In the genomic region with DNA sequence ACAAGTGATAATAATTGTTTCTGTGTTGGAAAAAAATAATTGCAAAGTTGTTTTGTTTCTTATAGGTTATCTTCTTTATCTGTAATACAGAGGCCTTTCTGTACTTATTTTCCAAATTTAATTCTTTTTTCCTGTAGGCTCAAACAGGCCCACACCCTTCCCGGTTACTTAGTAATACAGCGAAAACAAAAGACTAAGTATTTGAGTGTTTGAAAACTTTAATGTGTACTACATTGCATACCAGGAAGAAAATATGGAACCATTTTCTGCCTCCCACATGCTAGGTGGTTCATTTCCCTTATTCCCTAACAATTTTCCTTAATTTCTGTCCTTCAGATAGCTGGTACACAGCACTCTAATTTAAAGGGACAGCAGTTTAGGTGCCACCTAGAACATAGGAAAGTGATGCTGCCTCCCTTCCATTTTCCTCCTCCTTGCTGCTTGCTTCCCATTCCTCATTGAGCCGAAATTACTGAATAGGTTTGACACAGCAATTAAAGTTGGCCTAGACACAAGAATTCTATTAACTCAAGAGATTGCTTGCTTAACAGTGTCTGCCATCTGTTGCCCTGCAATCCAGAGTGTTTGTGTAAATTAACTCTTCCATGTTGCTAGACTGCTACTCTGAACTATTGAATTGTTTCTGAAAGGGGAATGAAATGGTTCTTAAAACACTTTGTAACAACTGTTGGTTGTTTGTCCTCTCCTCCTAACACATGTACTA, we compare ENCODE assay signal across 9 cellular contexts. TPM values are rescaled to one million over a fixed set of nuclear protein-coding genes. Genes with fewer than 3 reads are reported as not detected.
DNase-seq lines count a peak whose midpoint lies in the region; ATAC-seq and TF ChIP-seq lines count a peak whose summit lies in the region.
"Had no signal": no experiment of that assay in that cellular context is flagged by ENCODE, and none has a peak within 500 bp of the region (broad histone marks: within the 10 kb centered on the region; RNA-seq: fewer than 3 reads in every experiment).

No MANE protein-coding gene starts in this region.

- peaks cover 16% of the 10 kb centered on the region for H3K36me3 ChIP-seq in mammary epithelial cell (ENCODE audit: insufficient read depth, low read length)
- H3K36me3 ChIP-seq in adipocyte (ENCODE audit: control insufficient read depth, insufficient read depth, low read length, severe bottlenecking) = peaks cover 19% of the 10 kb centered on the region
- peaks cover 22% of the 10 kb centered on the region for H3K36me3 ChIP-seq in upper lobe of right lung
- H3K36me3 ChIP-seq in smooth muscle cell (ENCODE audit: low read depth) = peaks cover 3% of the 10 kb centered on the region

- H3K9me3 ChIP-seq in mammary epithelial cell (replicated peaks; ENCODE audit: insufficient read depth, low read length) (no peaks in the 10 kb centered on the region), adipocyte (ENCODE audit: control insufficient read depth, low read length) (no peaks in the 10 kb centered on the region), upper lobe of right lung (no peaks in the 10 kb centered on the region), smooth muscle cell (replicated peaks; ENCODE audit: low read depth) (no peaks in the 10 kb centered on the region)

- H3K36me3 Mint-ChIP-seq in MCF 10A (ENCODE audit: insufficient read depth, unreplicated experiment) (peaks cover 50% of the 10 kb centered on the region), immature natural killer cell (peaks cover 22 to 37% (median 33%) of the 10 kb centered on the region in 3 donors)

- H3K9ac ChIP-seq in mammary epithelial cell (ENCODE audit: insufficient read depth, low read length) (no peak overlapping the region), adipocyte (ENCODE audit: low read length) (peak overlapping the region; percentile 9), smooth muscle cell (ENCODE audit: low read depth) (no peak overlapping the region)

- dilution Hi-C loops in mammary epithelial cell (cut with HindIII; ENCODE audit: low sequenced_read_pairs) = no loop called here

- H4K20me1 ChIP-seq in mammary epithelial cell (ENCODE audit: insufficient read depth, low read length) (no peaks in the 10 kb centered on the region), smooth muscle cell (ENCODE audit: low read depth) (peaks cover 3% of the 10 kb centered on the region)

- ATAC-seq in upper lobe of right lung = peak; percentile 87
- no peak for ATAC-seq in HG03460 (IDR thresholded peaks at IDR 0.05; ENCODE audit: unreplicated experiment)

- intact Hi-C loops in MCF 10A (cut with micrococcal nuclease) = loop anchor here (5.0 kb wide), 1 partner anchor 51 kb away; no protein-coding TSS in a partner anchor
- intact Hi-C loops in mammary epithelial cell (cut with micrococcal nuclease) = no loop called here
- intact Hi-C loops in upper lobe of right lung (cut with DNase I) = no loop called here

- peaks cover 16% of the 10 kb centered on the region for H3K4me1 ChIP-seq in mammary epithelial cell (ENCODE audit: insufficient read depth, low read length)
- H3K4me1 ChIP-seq in adipocyte (ENCODE audit: control insufficient read depth, insufficient read depth, low read length) = peaks cover 34% of the 10 kb centered on the region
- H3K4me1 ChIP-seq in upper lobe of right lung = peaks cover 45% of the 10 kb centered on the region
- no peaks in the 10 kb centered on the region for H3K4me1 ChIP-seq in smooth muscle cell (ENCODE audit: low read depth)

- H3K4me3 ChIP-seq in mammary epithelial cell (replicated peaks in 1 of 3; ENCODE audit: insufficient read depth in 1 of 3, low read depth in 2 of 3, low read length in 3 of 3) (no peak overlapping the region), adipocyte (ENCODE audit: low read length) (peak overlapping the region; percentile 10), upper lobe of right lung (no peak overlapping the region), smooth muscle cell (no peak overlapping the region)

- TF ChIP-seq CTCF in MCF 10A (IDR thresholded peaks at IDR 0.05; ENCODE audit: unreplicated experiment) = no peak
- TF ChIP-seq CTCF in mammary epithelial cell (conservative IDR thresholded peaks at IDR 0.05 in 1 of 2, IDR thresholded peaks at IDR 0.05 in 1 of 2; ENCODE audit: extremely low read depth in 1 of 2, insufficient read depth in 1 of 2, low read depth in 1 of 2, low read length in 2 of 2) = no peak
- TF ChIP-seq CTCF in upper lobe of right lung (IDR thresholded peaks at IDR 0.05) = no peak
- no peak for TF ChIP-seq CTCF in smooth muscle cell (IDR thresholded peaks at IDR 0.05; ENCODE audit: borderline replicate concordance, insufficient read depth, poor library complexity, severe bottlenecking)

- H3K27ac ChIP-seq in mammary epithelial cell (ENCODE audit: insufficient read depth, low read depth, low read length) = no peak overlapping the region
- peak overlapping the region; percentile 75 for H3K27ac ChIP-seq in upper lobe of right lung
- H3K27ac ChIP-seq in smooth muscle cell (ENCODE audit: low read depth) = no peak overlapping the region

- POLR2A ChIA-PET in MCF 10A (lab: Yijun Ruan, JAX) = interaction anchor here (0.5 to 1.6 kb wide), 2 partner anchors 23 to 293 kb away, joined by 3 to 5 read pairs; no protein-coding TSS in a partner anchor

- TSS peak; percentile 15 for BruUV-seq in MCF 10A (replicated peaks; lab: Mats Ljungman, UMichigan)
- BruUV-seq in mammary epithelial cell (replicated peaks; lab: Mats Ljungman, UMichigan) = no TSS peak

- no peaks in the 10 kb centered on the region for H3K9me3 Mint-ChIP-seq in MCF 10A (ENCODE audit: unreplicated experiment)
- no peaks in the 10 kb centered on the region for H3K9me3 Mint-ChIP-seq in immature natural killer cell
- H3K9me3 Mint-ChIP-seq: activated naive CD8-positive, alpha-beta T cell treated with anti-CD3 and anti-CD28 coated beads for 36 hours had no signal

- DNase-seq in MCF 10A (ENCODE audit: unreplicated experiment) (no peak), mammary epithelial cell (no peak), adipocyte (ENCODE audit: low read depth) (peak; percentile 88), immature natural killer cell (no peak), upper lobe of right lung (no peak), smooth muscle cell (lab: John Stamatoyannopoulos, UW; ENCODE audit: unreplicated experiment) (no peak)
- DNase-seq in stimulated activated CD4-positive, alpha-beta T cell treated with anti-CD3 and anti-CD28 coated beads, Interleukin-15, amount 100 ng/mL, for 24 hours = no peak
- DNase-seq: activated naive CD8-positive, alpha-beta T cell treated with anti-CD3 and anti-CD28 coated beads for 36 hours had no signal

- CTCF ChIA-PET in MCF 10A (lab: Yijun Ruan, JAX) (interaction anchor here (0.6 kb wide), 2 partner anchors 47 to 318 kb away, joined by 3 read pairs; no protein-coding TSS in a partner anchor), mammary epithelial cell (lab: Charles Lee; ENCODE audit: low non-redundant PET) (no interaction called here)

- no peak overlapping the region for H3K4me2 ChIP-seq in mammary epithelial cell (ENCODE audit: insufficient read depth, low read depth, low read length)
- H3K4me2 ChIP-seq in smooth muscle cell = no peak overlapping the region

- WGBS in mammary epithelial cell (ENCODE audit: low coverage, missing lambda C conversion rate) = 58% methylated on average over 3 of the region's 3 CpGs
- WGBS in smooth muscle cell (ENCODE audit: low lambda C conversion rate) = 88% methylated on average over 3 of the region's 3 CpGs

- no peaks in the 10 kb centered on the region for H3K27me3 Mint-ChIP-seq in MCF 10A (ENCODE audit: insufficient read depth, unreplicated experiment)
- peaks cover 0 to 2% (median 0%) of the 10 kb centered on the region in 3 donors for H3K27me3 Mint-ChIP-seq in immature natural killer cell (ENCODE audit: low read depth in 3 of 3)
- H3K27me3 Mint-ChIP-seq: activated naive CD8-positive, alpha-beta T cell treated with anti-CD3 and anti-CD28 coated beads for 36 hours had no signal

- H3K4me1 Mint-ChIP-seq in MCF 10A (ENCODE audit: insufficient read depth, unreplicated experiment) (peaks cover 15% of the 10 kb centered on the region), immature natural killer cell (peaks cover 41 to 75% of the 10 kb centered on the region in 2 donors)

- H3K27me3 ChIP-seq in mammary epithelial cell (ENCODE audit: insufficient read depth, low read length) (no peaks in the 10 kb centered on the region), adipocyte (replicated peaks; ENCODE audit: control insufficient read depth, insufficient read depth, low read length) (no peaks in the 10 kb centered on the region), upper lobe of right lung (no peaks in the 10 kb centered on the region), smooth muscle cell (ENCODE audit: low read depth) (no peaks in the 10 kb centered on the region)

- H3K79me2 ChIP-seq in mammary epithelial cell (ENCODE audit: insufficient read depth, low read length) (peaks cover 67% of the 10 kb centered on the region), smooth muscle cell (ENCODE audit: low read depth) (peaks cover 37% of the 10 kb centered on the region)

- in situ Hi-C loops in mammary epithelial cell (cut with MboI; ENCODE audit: low sequenced_read_pairs in 2 of 2) = no loop called here

- H3K4me3 Mint-ChIP-seq in MCF 10A (ENCODE audit: unreplicated experiment) = no peak overlapping the region
- peak overlapping the region in 1 of 5 donors; percentile 36 for H3K4me3 Mint-ChIP-seq in immature natural killer cell
- H3K4me3 Mint-ChIP-seq: activated naive CD8-positive, alpha-beta T cell treated with anti-CD3 and anti-CD28 coated beads for 36 hours had no signal

- H3F3A ChIP-seq in smooth muscle cell (ENCODE audit: low read depth) = no peaks in the 10 kb centered on the region

- H3K27ac Mint-ChIP-seq in MCF 10A (ENCODE audit: low read depth, unreplicated experiment) = peak overlapping the region; percentile 84
- peak overlapping the region in 5 of 6 donors; percentile 8 to 80 (median 70) for H3K27ac Mint-ChIP-seq in immature natural killer cell
- H3K27ac Mint-ChIP-seq: activated naive CD8-positive, alpha-beta T cell treated with anti-CD3 and anti-CD28 coated beads for 36 hours had no signal

- H2AFZ ChIP-seq in mammary epithelial cell (ENCODE audit: low read depth, low read length) (no peak overlapping the region), smooth muscle cell (ENCODE audit: low read depth) (no peak overlapping the region)

RNA-seq across cellular contexts. Expression of gene CYB5B, which starts 24.2 kb away (rescaled TPM):
- 112 and 118 TPM in 2 replicates for total RNA-seq in MCF 10A (2022)
- total RNA-seq in mammary epithelial cell = 100 to 1,000 TPM in 1 of 2 donors, 10 to 100 TPM in 1; 96.5 to 174 TPM
- polyA plus RNA-seq in mammary epithelial cell = 222 TPM
- 340 TPM for polyA minus RNA-seq in mammary epithelial cell
- polyA plus RNA-seq in immature natural killer cell = 100 to 1,000 TPM; 210 to 235 (median 233) TPM
- total RNA-seq in upper lobe of right lung = 88.4 TPM
- total RNA-seq in smooth muscle cell = 47.4 and 64.0 TPM in 2 replicates
- polyA plus RNA-seq in smooth muscle cell = 94.0 and 99.8 TPM in 2 replicates
